10 cellular contexts compared by ENCODE assay signal in the genomic region with DNA sequence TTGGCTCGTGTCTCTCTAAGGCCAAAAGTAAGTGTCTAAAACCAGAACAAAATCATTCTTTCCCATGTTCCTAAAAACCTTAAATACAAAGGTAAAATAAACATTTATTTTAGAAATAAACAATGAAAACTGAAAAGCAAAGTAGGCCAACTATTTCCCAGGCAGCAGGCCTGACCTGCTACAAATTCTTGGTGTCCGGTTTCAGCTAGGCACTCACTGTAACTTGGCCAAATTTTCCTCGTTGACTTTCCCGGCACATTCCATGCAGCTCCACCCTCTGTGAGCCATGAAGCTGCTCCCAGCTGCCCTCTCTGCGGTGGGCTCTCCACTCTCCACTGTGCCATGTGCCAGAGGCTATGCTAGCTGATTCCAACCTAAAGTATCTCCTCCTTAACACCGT. TPM values are rescaled to one million over a fixed set of nuclear protein-coding genes. Genes with fewer than 3 reads are reported as not detected.
DNase-seq lines count a peak whose midpoint lies in the region; ATAC-seq and TF ChIP-seq lines count a peak whose summit lies in the region.
"Had no signal": no experiment of that assay in that cellular context is flagged by ENCODE, and none has a peak within 500 bp of the region (broad histone marks: within the 10 kb centered on the region; RNA-seq: fewer than 3 reads in every experiment).

No MANE protein-coding gene starts in this region.

- H3K27ac ChIP-seq in AG04450 (ENCODE audit: low read depth, low read length) = peak overlapping the region; percentile 89
- H3K27ac ChIP-seq in Peyer's patch = peak overlapping the region in 3 of 4 donors; percentile 2 to 41 (median 32)
- H3K27ac ChIP-seq in muscle layer of colon (ENCODE audit: low read depth, low read length) = peak overlapping the region; percentile 21
- no peak overlapping the region for H3K27ac ChIP-seq in OCI-LY7 (ENCODE audit: low read depth, low read length, poor library complexity, severe bottlenecking)
- H3K27ac ChIP-seq: BLaER1 treated with 17β-estradiol and CSF1 and Interleukin-3, amounts not matched to agents 10 nM and 100 nM had no signal

- intact Hi-C loops in OCI-LY7 (cut with micrococcal nuclease; ENCODE audit: unreplicated experiment) = no loop called here

- H3K4me2 ChIP-seq in OCI-LY7 (ENCODE audit: low read length) = no peak overlapping the region
- H3K4me2 ChIP-seq: BLaER1 treated with 17β-estradiol and CSF1 and Interleukin-3, amounts not matched to agents 10 nM and 100 nM had no signal

- no peaks in the 10 kb centered on the region for H3K27me3 ChIP-seq in AG04450 (ENCODE audit: control insufficient read depth, insufficient read depth, low read length)
- H3K27me3 ChIP-seq in Peyer's patch = no peaks in the 10 kb centered on the region
- H3K27me3 ChIP-seq in muscle layer of colon (ENCODE audit: control insufficient read depth in 1 of 2, insufficient read depth in 2 of 2, low read length in 2 of 2) = no peaks in the 10 kb centered on the region
- H3K27me3 ChIP-seq in H7 (ENCODE audit: control insufficient read depth, insufficient read depth, low read length) = no peaks in the 10 kb centered on the region
- H3K27me3 ChIP-seq: BLaER1 treated with 17β-estradiol and CSF1 and Interleukin-3, amounts not matched to agents 10 nM and 100 nM had no signal

- DNase-seq in AG04450 (ENCODE audit: low read depth, low spot score) (peak; percentile 87), Peyer's patch (no peak), fibroblast of gingiva (ENCODE audit: low read depth) (peak; percentile 83), GOT3 (lab: John Stamatoyannopoulos, UW) (no peak), H7 (no peak), OCI-LY7 (ENCODE audit: low spot score) (no peak)
- DNase-seq: T1000 had no signal

- H3K4me3 ChIP-seq in AG04450 (ENCODE audit: low read depth, low read length) (no peak overlapping the region), Peyer's patch (no peak overlapping the region), muscle layer of colon (ENCODE audit: low read depth in 1 of 2, low read length in 2 of 2) (no peak overlapping the region), H7 (ENCODE audit: insufficient read depth, low read depth, low read length) (no peak overlapping the region), OCI-LY7 (ENCODE audit: low read depth, low read length, poor library complexity, severe bottlenecking) (no peak overlapping the region)
- H3K4me3 ChIP-seq: BLaER1 treated with 17β-estradiol and CSF1 and Interleukin-3, amounts not matched to agents 10 nM and 100 nM had no signal

- no peaks in the 10 kb centered on the region for H3K79me2 ChIP-seq in OCI-LY7 (ENCODE audit: insufficient read depth, low read depth, low read length)

- no peak for ATAC-seq in GM18870 (IDR thresholded peaks at IDR 0.05; ENCODE audit: unreplicated experiment)

- no TSS peak for BruUV-seq in OCI-LY7 (replicated peaks; lab: Mats Ljungman, UMichigan)

- H2AFZ ChIP-seq in OCI-LY7 (ENCODE audit: low read length) = no peak overlapping the region

- CTCF ChIA-PET in AG04450 (lab: Charles Lee) = interaction anchor here (1.3 to 1.5 kb wide), 2 partner anchors 40 to 207 kb away, joined by 5 to 11 read pairs; no protein-coding TSS in a partner anchor
- CTCF ChIA-PET in OCI-LY7 (lab: Charles Lee; ENCODE audit: unreplicated experiment) = no interaction called here

- H3K36me3 ChIP-seq in Peyer's patch = no peaks in the 10 kb centered on the region
- no peaks in the 10 kb centered on the region for H3K36me3 ChIP-seq in muscle layer of colon (ENCODE audit: insufficient read depth, low read length)
- H3K36me3 ChIP-seq in H7 (replicated peaks; ENCODE audit: control insufficient read depth, insufficient read depth, low read length) = no peaks in the 10 kb centered on the region
- H3K36me3 ChIP-seq in OCI-LY7 (ENCODE audit: insufficient read depth, low read length) = no peaks in the 10 kb centered on the region
- H3K36me3 ChIP-seq: BLaER1 treated with 17β-estradiol and CSF1 and Interleukin-3, amounts not matched to agents 10 nM and 100 nM had no signal

- no peak for TF ChIP-seq POLR2A in Peyer's patch (IDR thresholded peaks at IDR 0.05)

- POLR2A ChIA-PET in AG04450 (lab: Yijun Ruan, JAX) = interaction anchor here (0.6 to 1.8 kb wide), 7 partner anchors 17 to 201 kb away, joined by 3 to 13 read pairs (median 4); no protein-coding TSS in a partner anchor
- POLR2A ChIA-PET in OCI-LY7 (lab: Charles Lee) = interaction anchor here (0.5 kb wide), 1 partner anchor 484 kb away, joined by 3 read pairs; no protein-coding TSS in a partner anchor

- no peaks in the 10 kb centered on the region for H4K20me1 ChIP-seq in OCI-LY7 (ENCODE audit: insufficient read depth, low read length)
- H4K20me1 ChIP-seq: BLaER1 treated with 17β-estradiol and CSF1 and Interleukin-3, amounts not matched to agents 10 nM and 100 nM had no signal

- no peak overlapping the region for H3K9ac ChIP-seq in muscle layer of colon (ENCODE audit: low read length)
- H3K9ac ChIP-seq: BLaER1 treated with 17β-estradiol and CSF1 and Interleukin-3, amounts not matched to agents 10 nM and 100 nM had no signal

- TF ChIP-seq CTCF in AG04450 (IDR thresholded peaks at IDR 0.05; ENCODE audit: low read depth, low read length) (no peak), Peyer's patch (IDR thresholded peaks at IDR 0.05) (no peak), OCI-LY7 (conservative IDR thresholded peaks at IDR 0.05; ENCODE audit: low read length) (no peak)

- peaks cover 7% of the 10 kb centered on the region; the same call in 1 of the 2 replicates for H3K9me3 ChIP-seq in AG04450 (ENCODE audit: control insufficient read depth, insufficient read depth, low read length)
- H3K9me3 ChIP-seq in Peyer's patch = no peaks in the 10 kb centered on the region
- no peaks in the 10 kb centered on the region for H3K9me3 ChIP-seq in muscle layer of colon (ENCODE audit: low read length)
- no peaks in the 10 kb centered on the region for H3K9me3 ChIP-seq in OCI-LY7 (ENCODE audit: low read length)

- no peaks in the 10 kb centered on the region for H3K9me2 ChIP-seq in OCI-LY7 (ENCODE audit: insufficient read depth, low read length)

- H3K4me1 ChIP-seq in Peyer's patch = peaks cover 0 to 13% (median 0%) of the 10 kb centered on the region in 4 donors
- H3K4me1 ChIP-seq in muscle layer of colon (ENCODE audit: insufficient read depth, low read length) = peaks cover 40% of the 10 kb centered on the region
- H3K4me1 ChIP-seq in OCI-LY7 (ENCODE audit: insufficient read depth, low read length, poor library complexity, severe bottlenecking) = no peaks in the 10 kb centered on the region
- H3K4me1 ChIP-seq: BLaER1 treated with 17β-estradiol and CSF1 and Interleukin-3, amounts not matched to agents 10 nM and 100 nM had no signal

RNA-seq across cellular contexts. Expression of gene CDRT4, which starts 4.1 kb away (rescaled TPM):
- polyA plus RNA-seq in AG04450 (2011; rRNA removed) = 4.1 and 5.0 TPM in 2 replicates
- polyA minus RNA-seq in AG04450 (2011; rRNA and poly(A)+ RNA removed) = 3.8 and 6.7 TPM in 2 replicates
- 10 to 100 TPM in 3 of 4 donors, not detected in 1; 17.9 to 28.5 (median 26.4) TPM for total RNA-seq in Peyer's patch
- 3.9 and 4.7 TPM in 2 replicates for total RNA-seq in H7 (2014; rRNA removed; shearing (Covaris generic))
- 0.31 and 1.7 TPM in 2 replicates for total RNA-seq in OCI-LY7 (2014; rRNA removed; shearing (Covaris generic))
- 6.2 and 7.1 TPM in 2 replicates for total RNA-seq in OCI-LY7 (2022)

Comparison
In these comparisons a context has a peak if more than half of its experiments do, and no peak if none do; other contexts are left out.
1. DNase-seq: peak in AG04450 (single experiment) and fibroblast of gingiva (single experiment); none in Peyer's patch (0 of 3), GOT3 (single experiment), H7 (single experiment) and OCI-LY7 (single experiment).